In genomic region chr11:120236169-120237107, GRCh38 we compare ENCODE assay signal across 15 cellular contexts. TPM values are rescaled to one million over a fixed set of nuclear protein-coding genes. Genes with fewer than 3 reads are reported as not detected.
DNase-seq lines count a peak whose midpoint lies in the region; ATAC-seq, FAIRE-seq and TF ChIP-seq lines count a peak whose summit lies in the region.
"Had no signal": no experiment of that assay in that cellular context is flagged by ENCODE, and none has a peak within 500 bp of the region (broad histone marks: within the 10 kb centered on the region; RNA-seq: fewer than 3 reads in every experiment).

No MANE protein-coding gene starts in this region.

- peaks cover 65% of the 10 kb centered on the region for H3K27me3 Mint-ChIP-seq in activated naive CD8-positive, alpha-beta T cell treated with anti-CD3 and anti-CD28 coated beads, Interleukin-2, amount 50 U/mL, for 24 hours

- FAIRE-seq in GM12891 (lab: Jason Lieb, UNC): no peak

- no peaks in the 10 kb centered on the region for H3K36me3 Mint-ChIP-seq in activated naive CD8-positive, alpha-beta T cell treated with anti-CD3 and anti-CD28 coated beads, Interleukin-2, amount 50 U/mL, for 24 hours (ENCODE audit: low read depth)

- no peak overlapping the region for H3K4me3 Mint-ChIP-seq in activated naive CD8-positive, alpha-beta T cell treated with anti-CD3 and anti-CD28 coated beads, Interleukin-2, amount 50 U/mL, for 24 hours
- H3K4me3 Mint-ChIP-seq: activated B cell treated with CpG ODN at 0.5 μM for 24 hours had no signal

- no peaks in the 10 kb centered on the region for H3K4me1 Mint-ChIP-seq in activated naive CD8-positive, alpha-beta T cell treated with anti-CD3 and anti-CD28 coated beads, Interleukin-2, amount 50 U/mL, for 24 hours

- ATAC-seq in activated naive CD8-positive, alpha-beta T cell treated with anti-CD3 and anti-CD28 coated beads, Interleukin-2, amount 50 U/mL, for 24 hours: peak; percentile 56
- ATAC-seq in HG03457 (IDR thresholded peaks at IDR 0.05; ENCODE audit: unreplicated experiment): no peak
- ATAC-seq in Right ventricle myocardium superior (ENCODE audit: poor library complexity): no peak
- ATAC-seq: gastroesophageal sphincter had no signal

- H3K9me3 Mint-ChIP-seq in activated naive CD8-positive, alpha-beta T cell treated with anti-CD3 and anti-CD28 coated beads, Interleukin-2, amount 50 U/mL, for 24 hours: no peaks in the 10 kb centered on the region
- H3K9me3 Mint-ChIP-seq: activated B cell treated with CpG ODN at 0.5 μM for 24 hours had no signal

- no peak overlapping the region for H3K27ac Mint-ChIP-seq in activated naive CD8-positive, alpha-beta T cell treated with anti-CD3 and anti-CD28 coated beads, Interleukin-2, amount 50 U/mL, for 24 hours
- H3K27ac Mint-ChIP-seq: activated B cell treated with CpG ODN at 0.5 μM for 24 hours had no signal

- peak; percentile 91 for TF ChIP-seq POLR2A in GM12891 (IDR thresholded peaks at IDR 0.05; ENCODE audit: low read depth, low read length)

- intact Hi-C loops in Right ventricle myocardium superior (cut with DNase I): no loop called here

- no peak for DNase-seq in GM12891 (ENCODE audit: insufficient read length, low spot score)
- DNase-seq in LHCN-M2 (ENCODE audit: low read depth): peak; percentile 70
- no peak for DNase-seq in activated naive CD8-positive, alpha-beta T cell treated with anti-CD3 and anti-CD28 coated beads, Interleukin-2, amount 50 U/mL, for 24 hours
- DNase-seq in left kidney (ENCODE audit: low read depth, low spot score): peak; percentile 26
- DNase-seq in activated CD8-positive, alpha-beta memory T cell treated with anti-CD3 and anti-CD28 coated beads, Interleukin-2, amount 50 U/mL, for 48 hours: no peak
- DNase-seq in Right ventricle myocardium superior: no peak
- DNase-seq in HK-2 (ENCODE audit: unreplicated experiment): no peak
- DNase-seq: activated B cell treated with CpG ODN at 0.5 μM for 24 hours; activated effector memory CD4-positive, alpha-beta T cell treated with Interleukin-2 at 50 U/mL for 16 hours; COR-L47; NCI-H1105 treated with DMSO at 0.1 percent for 48 hours had no signal

TF ChIP-seq in GM12891, 5 proteins besides CTCF, POLR2A, EP300 and RAD21:
- TF ChIP-seq PAX5 (IDR thresholded peaks at IDR 0.05; ENCODE audit: insufficient read depth, low read length, severe bottlenecking) (no peak), POLR2AphosphoS5 (IDR thresholded peaks at IDR 0.05; ENCODE audit: low read depth, low read length) (peak; percentile 90)
TF ChIP-seq in GM12891: peak in this region for 1.

RNA-seq across cellular contexts. Expression of gene POU2F3, which starts 3.5 kb away (rescaled TPM):
- 0.10 TPM for polyA plus RNA-seq in GM12891 (2012; ENCODE audit: low read depth, missing spikeins)
- total RNA-seq in LHCN-M2 (2014; rRNA removed) (not detected in 2 replicates), Right ventricle myocardium superior (not detected)
- polyA plus RNA-seq in LHCN-M2 (2012): not detected
- total RNA-seq: activated B cell treated with CpG ODN at 0.5 μM for 24 hours, pulmonary artery endothelial cell, thoracic aorta had no signal

RNA-seq across cellular contexts. Expression of gene OAF, which starts 25.6 kb away (rescaled TPM):
- 1.1 TPM for polyA plus RNA-seq in GM12891 (2012; ENCODE audit: low read depth, missing spikeins)
- total RNA-seq in LHCN-M2 (2014; rRNA removed): 16.3 and 18.7 TPM in 2 replicates
- polyA plus RNA-seq in LHCN-M2 (2012): 3.3 TPM
- 30.0 TPM for total RNA-seq in Right ventricle myocardium superior

Comparison
In these comparisons a context has a peak if more than half of its experiments do, and no peak if none do; other contexts are left out.
1. DNase-seq: peak in LHCN-M2 (single experiment) and left kidney (single experiment); none in GM12891 (single experiment), activated naive CD8-positive, alpha-beta T cell treated with anti-CD3 and anti-CD28 coated beads, Interleukin-2, amount 50 U/mL, for 24 hours (single experiment), activated CD8-positive, alpha-beta memory T cell treated with anti-CD3 and anti-CD28 coated beads, Interleukin-2, amount 50 U/mL, for 48 hours (single experiment), Right ventricle myocardium superior (single experiment) and HK-2 (single experiment).